Comparison of ENCODE assay signal across 6 cellular contexts in the genomic region with DNA sequence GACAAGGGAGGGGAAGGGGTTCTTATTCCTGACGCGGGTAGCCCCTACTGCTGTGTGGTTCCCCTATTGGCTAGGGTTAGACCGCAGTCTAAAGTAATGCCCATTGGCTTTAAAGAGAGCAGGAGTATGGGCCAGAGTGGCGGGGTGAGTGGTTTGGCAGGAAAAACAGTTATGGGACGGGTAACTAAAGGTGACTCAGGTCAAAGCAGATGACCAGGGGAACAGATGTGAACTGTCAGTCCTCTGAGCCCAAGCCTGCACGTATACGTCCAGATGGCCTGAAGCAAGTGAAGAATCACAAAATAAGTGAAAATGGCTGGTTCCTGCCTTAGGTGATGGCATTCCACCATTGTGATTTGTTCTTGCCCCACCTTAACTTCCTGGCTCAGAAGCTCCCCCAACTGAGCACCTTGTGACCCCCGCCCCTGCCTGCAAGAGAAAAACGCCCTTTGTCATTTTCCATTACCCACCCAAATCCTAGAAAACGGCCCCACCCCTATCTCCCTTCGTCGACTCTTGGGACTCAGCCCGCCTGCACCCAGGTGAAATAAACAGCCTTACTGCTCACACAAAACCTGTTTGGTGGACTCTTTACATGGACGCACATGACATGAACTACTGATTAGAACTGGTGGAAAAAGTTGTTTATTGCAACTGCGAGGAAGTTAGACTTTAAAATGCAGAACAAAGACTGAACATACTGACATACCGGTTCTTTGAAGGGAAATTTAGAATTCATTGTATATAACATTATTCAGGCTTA. TPM values are rescaled to one million over a fixed set of nuclear protein-coding genes. Genes with fewer than 3 reads are reported as not detected.
DNase-seq lines count a peak whose midpoint lies in the region; ATAC-seq, FAIRE-seq and TF ChIP-seq lines count a peak whose summit lies in the region.

No MANE protein-coding gene starts in this region.

- H2BK5ac ChIP-seq in H9 (ENCODE audit: insufficient read length, low read length) = no peak overlapping the region

- peaks cover 0 to 10% (median 1%) of the 10 kb centered on the region in 3 experiments; a peak in 5 of 7 replicates for H3K36me3 Mint-ChIP-seq in H9 (ENCODE audit: insufficient read depth in 1 of 3, low read depth in 3 of 3)
- no peaks in the 10 kb centered on the region for H3K36me3 Mint-ChIP-seq in activated CD4-positive, alpha-beta memory T cell treated with anti-CD3 and anti-CD28 coated beads, Interleukin-2, amount 10 ng/mL, durations not matched to agents 7 days and 5 days (ENCODE audit: low read depth)

- peak overlapping the region; percentile 82 to 95 for H3K4me3 Mint-ChIP-seq in H9
- peak overlapping the region; percentile 87 for H3K4me3 Mint-ChIP-seq in activated CD4-positive, alpha-beta memory T cell treated with anti-CD3 and anti-CD28 coated beads, Interleukin-2, amount 10 ng/mL, durations not matched to agents 7 days and 5 days

- H3K56ac ChIP-seq in H9 (ENCODE audit: insufficient read length, low read depth, low read length) = no peak overlapping the region

- no peaks in the 10 kb centered on the region for H3K27me3 Mint-ChIP-seq in H9 (ENCODE audit: low read depth)
- no peaks in the 10 kb centered on the region for H3K27me3 Mint-ChIP-seq in activated CD4-positive, alpha-beta memory T cell treated with anti-CD3 and anti-CD28 coated beads, Interleukin-2, amount 10 ng/mL, durations not matched to agents 7 days and 5 days

- H3K18ac ChIP-seq in H9 (ENCODE audit: insufficient read length, low read depth, low read length) = no peak overlapping the region

- no peaks in the 10 kb centered on the region for H3K27me3 ChIP-seq in H9 (ENCODE audit: insufficient read depth, low read length)

- H3K23ac ChIP-seq in H9 (ENCODE audit: insufficient read length, low read depth, low read length) = no peak overlapping the region

- H3K9me3 Mint-ChIP-seq in H9 = no peaks in the 10 kb centered on the region
- no peaks in the 10 kb centered on the region for H3K9me3 Mint-ChIP-seq in activated CD4-positive, alpha-beta memory T cell treated with anti-CD3 and anti-CD28 coated beads, Interleukin-2, amount 10 ng/mL, durations not matched to agents 7 days and 5 days

- H3K14ac ChIP-seq in H9 (ENCODE audit: insufficient read depth, low read length) = no peak overlapping the region

- peak; percentile 4 for ATAC-seq in left lobe of liver
- ATAC-seq in GM21529 (IDR thresholded peaks at IDR 0.05; ENCODE audit: unreplicated experiment) = no peak

- peak overlapping the region; percentile 46 for H3K4me2 ChIP-seq in H9 (ENCODE audit: insufficient read depth, insufficient read length, low read length)

- no peak overlapping the region for H2BK15ac ChIP-seq in H9 (ENCODE audit: low read depth, low read length)

- peaks cover 9% of the 10 kb centered on the region for H3K23me2 ChIP-seq in H9 (ENCODE audit: insufficient read length, low read depth, low read length, poor library complexity, severe bottlenecking)

- TF ChIP-seq POLR2A in GM12892 (IDR thresholded peaks at IDR 0.05; ENCODE audit: low read depth, low read length) = no peak

- peak overlapping the region; percentile 73 for H3K9ac ChIP-seq in H9 (ENCODE audit: extremely low read depth, insufficient read length, low read length)

- H3K27ac ChIP-seq in H9 (ENCODE audit: insufficient read length, low read depth, low read length) = peak overlapping the region; percentile 23

- CTCF ChIA-PET in activated CD4-positive, alpha-beta memory T cell treated with anti-CD3 and anti-CD28 coated beads, Interleukin-2, amount 10 ng/mL, durations not matched to agents 7 days and 5 days (lab: Charles Lee) = interaction anchor here (0.7 to 1.2 kb wide), 2 partner anchors 34 to 145 kb away, joined by 4 read pairs; partner anchors contain the start of gene MIB2

- no CpG with 5 or more reads among the region's 16 CpGs for WGBS in H9 (ENCODE audit: extremely low coverage, insufficient read length, low lambda C conversion rate)

- H3K27ac Mint-ChIP-seq in H9 = peak overlapping the region; percentile 76 to 96 (median 93)
- peak overlapping the region; percentile 74 for H3K27ac Mint-ChIP-seq in activated CD4-positive, alpha-beta memory T cell treated with anti-CD3 and anti-CD28 coated beads, Interleukin-2, amount 10 ng/mL, durations not matched to agents 7 days and 5 days

- H4K20me1 ChIP-seq in H9 (ENCODE audit: control insufficient read depth, insufficient read depth, insufficient read length) = no peaks in the 10 kb centered on the region

- no peak overlapping the region for H2AFZ ChIP-seq in H9 (ENCODE audit: low read length)

- peaks cover 8% of the 10 kb centered on the region; the same call in 1 of the 2 replicates for H3K79me2 ChIP-seq in H9 (ENCODE audit: insufficient read depth, low read length)

- H2BK12ac ChIP-seq in H9 (ENCODE audit: insufficient read length, low read depth, low read length) = no peak overlapping the region

- H3T11ph ChIP-seq in H9 (ENCODE audit: low read length) = no peak overlapping the region

- H3K79me1 ChIP-seq in H9 (ENCODE audit: insufficient read depth, low read depth, low read length, poor library complexity, severe bottlenecking) = no peaks in the 10 kb centered on the region

- H4K8ac ChIP-seq in H9 (replicated peaks; ENCODE audit: insufficient read length, low read depth, low read length) = no peak overlapping the region

- POLR2A ChIA-PET in activated CD4-positive, alpha-beta memory T cell treated with anti-CD3 and anti-CD28 coated beads, Interleukin-2, amount 10 ng/mL, durations not matched to agents 7 days and 5 days (lab: Charles Lee) = no interaction called here

- no peak overlapping the region for H3K4ac ChIP-seq in H9 (ENCODE audit: low read depth, low read length)

- H2AK5ac ChIP-seq in H9 (ENCODE audit: insufficient read length, low read length) = no peak overlapping the region

- DNase-seq in H9 (no peak), left lobe of liver (ENCODE audit: low spot score) (no peak), GM12892 (ENCODE audit: insufficient read length) (no peak), UCSD-AML1 (lab: John Stamatoyannopoulos, UW; ENCODE audit: unreplicated experiment) (no peak)
- peak; percentile 26 for DNase-seq in activated CD4-positive, alpha-beta memory T cell treated with anti-CD3 and anti-CD28 coated beads, Interleukin-2, amount 10 ng/mL, durations not matched to agents 7 days and 5 days

- H3K9me3 ChIP-seq in H9 (ENCODE audit: control insufficient read depth, low read depth, low read length) = no peaks in the 10 kb centered on the region

- H2BK120ac ChIP-seq in H9 (ENCODE audit: low read depth, low read length, poor library complexity, severe bottlenecking) = no peak overlapping the region

- no peak overlapping the region for H2BK20ac ChIP-seq in H9 (ENCODE audit: low read depth, low read length, poor library complexity, severe bottlenecking)

- H3K4me1 Mint-ChIP-seq in H9 = peaks cover 13 to 14% of the 10 kb centered on the region in 2 experiments
- peaks cover 31% of the 10 kb centered on the region for H3K4me1 Mint-ChIP-seq in activated CD4-positive, alpha-beta memory T cell treated with anti-CD3 and anti-CD28 coated beads, Interleukin-2, amount 10 ng/mL, durations not matched to agents 7 days and 5 days

- no peak overlapping the region for H4K5ac ChIP-seq in H9 (ENCODE audit: insufficient read length, low read depth, low read length)

- no peak for FAIRE-seq in GM12892 (lab: Jason Lieb, UNC)

- no peak overlapping the region for H4K91ac ChIP-seq in H9 (ENCODE audit: insufficient read length, low read depth, low read length)

- no peak for TF ChIP-seq CTCF in H9 (conservative IDR thresholded peaks at IDR 0.05)

- no peaks in the 10 kb centered on the region for H3K4me1 ChIP-seq in H9 (ENCODE audit: insufficient read depth, low read length)

RNA-seq across cellular contexts. Expression of gene ATAD3B, which starts 0.8 kb away (rescaled TPM):
- total RNA-seq in H9 (2021) = 76.8 and 78.6 TPM in 2 replicates
- total RNA-seq in activated CD4-positive, alpha-beta memory T cell treated with anti-CD3 and anti-CD28 coated beads, Interleukin-2, amount 10 ng/mL, durations not matched to agents 7 days and 5 days = 10 to 100 TPM; 25.5 to 26.9 TPM
- total RNA-seq in left lobe of liver = 16.0 TPM
- 6.8 TPM for polyA plus RNA-seq in GM12892 (2012; ENCODE audit: missing spikeins)

RNA-seq across cellular contexts. Expression of gene ATAD3C, which starts 21.3 kb away (rescaled TPM):
- total RNA-seq in H9 (2021) (7.5 and 7.7 TPM in 2 replicates), left lobe of liver (2.9 TPM)
- total RNA-seq in activated CD4-positive, alpha-beta memory T cell treated with anti-CD3 and anti-CD28 coated beads, Interleukin-2, amount 10 ng/mL, durations not matched to agents 7 days and 5 days = 1 to 10 TPM in 1 of 2 experiments, under 1 TPM in 1; 0.98 to 1.4 TPM
- polyA plus RNA-seq in GM12892 (2012; ENCODE audit: missing spikeins) = 1.7 TPM

RNA-seq across cellular contexts. Expression of gene VWA1, which starts 35.3 kb away (rescaled TPM):
- total RNA-seq in H9 (2021) (55.6 and 57.1 TPM in 2 replicates), left lobe of liver (91.0 TPM)
- under 1 TPM; 0.33 to 0.45 TPM for total RNA-seq in activated CD4-positive, alpha-beta memory T cell treated with anti-CD3 and anti-CD28 coated beads, Interleukin-2, amount 10 ng/mL, durations not matched to agents 7 days and 5 days
- polyA plus RNA-seq in GM12892 (2012; ENCODE audit: missing spikeins) = 0.47 TPM

RNA-seq across cellular contexts. Expression of gene ATAD3A, which starts 41.2 kb away (rescaled TPM):
- total RNA-seq in H9 (2021) (55.8 and 59.4 TPM in 2 replicates), left lobe of liver (16.3 TPM)
- 10 to 100 TPM; 26.2 to 26.5 TPM for total RNA-seq in activated CD4-positive, alpha-beta memory T cell treated with anti-CD3 and anti-CD28 coated beads, Interleukin-2, amount 10 ng/mL, durations not matched to agents 7 days and 5 days
- polyA plus RNA-seq in GM12892 (2012; ENCODE audit: missing spikeins) = 8.9 TPM

RNA-seq across cellular contexts. Expression of gene ANKRD65, which starts 49.7 kb away (rescaled TPM):
- total RNA-seq in H9 (2021) (3.1 and 3.2 TPM in 2 replicates), left lobe of liver (1.0 TPM)
- not detected for total RNA-seq in activated CD4-positive, alpha-beta memory T cell treated with anti-CD3 and anti-CD28 coated beads, Interleukin-2, amount 10 ng/mL, durations not matched to agents 7 days and 5 days
- 0.47 TPM for polyA plus RNA-seq in GM12892 (2012; ENCODE audit: missing spikeins)

Comparison
In these comparisons a context has a peak if more than half of its experiments do, and no peak if none do; other contexts are left out.
1. RNA of gene VWA1, which starts 35.3 kb away (total RNA-seq): 91.0 TPM in left lobe of liver (single experiment) and 55.6 to 57.1 TPM in H9; 0.33 to 0.45 TPM in activated CD4-positive, alpha-beta memory T cell treated with anti-CD3 and anti-CD28 coated beads, Interleukin-2, amount 10 ng/mL, durations not matched to agents 7 days and 5 days; every median in the first group is over 10 times any median in the second.